8 cellular contexts compared by ENCODE assay signal in genomic region chr18:8696749-8697211, GRCh38. TPM values are rescaled to one million over a fixed set of nuclear protein-coding genes. Genes with fewer than 3 reads are reported as not detected.
A peak's percentile ranks its signal among the peaks of the same experiment; 100 is the strongest.
DNase-seq lines count a peak whose midpoint lies in the region; ATAC-seq and TF ChIP-seq lines count a peak whose summit lies in the region.

No MANE protein-coding gene starts in this region.

- peaks cover 26% of the 10 kb centered on the region for H3K27me3 Mint-ChIP-seq in activated T-cell treated with anti-CD3 and anti-CD28 coated beads, Interleukin-2, amount 50 U/mL, for 24 hours

- no peak overlapping the region for H3K4me3 Mint-ChIP-seq in activated T-cell treated with anti-CD3 and anti-CD28 coated beads, Interleukin-2, amount 50 U/mL, for 24 hours

- no peak overlapping the region for H3K4me2 ChIP-seq in fibroblast of lung (ENCODE audit: extremely low read depth, insufficient read depth, low read length)

- no peak overlapping the region for H2AFZ ChIP-seq in fibroblast of lung (ENCODE audit: low read length)

- H4K20me1 ChIP-seq in fibroblast of lung (ENCODE audit: control insufficient read depth, extremely low read depth, insufficient read depth, low read length), result no peaks in the 10 kb centered on the region

- H3K9me3 ChIP-seq in fibroblast of lung (ENCODE audit: control insufficient read depth, insufficient read depth, low read depth, low read length) (no peaks in the 10 kb centered on the region), neutrophil (no peaks in the 10 kb centered on the region), thyroid gland (no peaks in the 10 kb centered on the region)

- no peak overlapping the region for H3K27ac ChIP-seq in fibroblast of lung (ENCODE audit: insufficient read depth, low read length)
- no peak overlapping the region for H3K27ac ChIP-seq in neutrophil
- H3K27ac ChIP-seq in thyroid gland, result no peak overlapping the region

- H3K4me1 ChIP-seq in fibroblast of lung (ENCODE audit: control insufficient read depth, extremely low read depth, insufficient read depth, low read length) (peaks cover 8% of the 10 kb centered on the region), neutrophil (ENCODE audit: control insufficient read depth in 1 of 2, insufficient read depth in 1 of 2, low read depth in 1 of 2, low read length in 1 of 2) (no peaks in the 10 kb centered on the region), thyroid gland (no peaks in the 10 kb centered on the region)

- H3K27ac Mint-ChIP-seq in activated T-cell treated with anti-CD3 and anti-CD28 coated beads, Interleukin-2, amount 50 U/mL, for 24 hours, result no peak overlapping the region

- TF ChIP-seq CTCF in fibroblast of lung (conservative IDR thresholded peaks at IDR 0.05 in 1 of 2, IDR thresholded peaks at IDR 0.05 in 1 of 2; ENCODE audit: low read depth in 1 of 2, low read length in 2 of 2), result peak; percentile 92 to 93
- TF ChIP-seq CTCF in neutrophil (IDR thresholded peaks at IDR 0.05), result peak; percentile 90
- TF ChIP-seq CTCF in thyroid gland (IDR thresholded peaks at IDR 0.05), result peak; percentile 67 to 89 (median 78)

- no peaks in the 10 kb centered on the region for H3K36me3 Mint-ChIP-seq in activated T-cell treated with anti-CD3 and anti-CD28 coated beads, Interleukin-2, amount 50 U/mL, for 24 hours (ENCODE audit: low read depth)

- H3K4me1 Mint-ChIP-seq in activated T-cell treated with anti-CD3 and anti-CD28 coated beads, Interleukin-2, amount 50 U/mL, for 24 hours (ENCODE audit: low read depth), result no peaks in the 10 kb centered on the region

- DNase-seq in DMS79 treated with DMSO at 0.1 percent for 48 hours (lab: John Stamatoyannopoulos, UW), result peak; percentile 42
- DNase-seq in DMS79 (lab: John Stamatoyannopoulos, UW), result no peak
- peak; percentile 10 for DNase-seq in OCI-M2 (lab: John Stamatoyannopoulos, UW; ENCODE audit: unreplicated experiment)
- DNase-seq in activated T-cell treated with anti-CD3 and anti-CD28 coated beads, Interleukin-2, amount 50 U/mL, for 24 hours, result peak; percentile 86
- peak; percentile 36 to 60 for DNase-seq in fibroblast of lung (ENCODE audit: low read depth in 2 of 2)
- peak; percentile 72 to 78 for DNase-seq in thyroid gland

- H3K36me3 ChIP-seq in fibroblast of lung (ENCODE audit: control insufficient read depth, insufficient read depth, low read length) (no peaks in the 10 kb centered on the region), neutrophil (no peaks in the 10 kb centered on the region), thyroid gland (no peaks in the 10 kb centered on the region)

- peak; percentile 41 for ATAC-seq in HG03565 (IDR thresholded peaks at IDR 0.05; ENCODE audit: unreplicated experiment)

- H3K4me3 ChIP-seq in fibroblast of lung (replicated peaks in 1 of 4; ENCODE audit: control extremely low read depth in 1 of 4, insufficient read depth in 1 of 4, low read depth in 3 of 4, low read length in 4 of 4), result no peak overlapping the region
- H3K4me3 ChIP-seq in neutrophil (ENCODE audit: low read depth in 1 of 2, low read length in 1 of 2), result no peak overlapping the region
- no peak overlapping the region for H3K4me3 ChIP-seq in thyroid gland (replicated peaks in 1 of 3)

- no peaks in the 10 kb centered on the region for H3K9me3 Mint-ChIP-seq in activated T-cell treated with anti-CD3 and anti-CD28 coated beads, Interleukin-2, amount 50 U/mL, for 24 hours

- intact Hi-C loops in thyroid gland (cut with DNase I), result no loop called here

- H3K9ac ChIP-seq in fibroblast of lung (ENCODE audit: insufficient read depth, low read length), result no peak overlapping the region

- H3K79me2 ChIP-seq in fibroblast of lung (ENCODE audit: control insufficient read depth, insufficient read depth, low read length), result no peaks in the 10 kb centered on the region

- H3K27me3 ChIP-seq in fibroblast of lung (ENCODE audit: control insufficient read depth, insufficient read depth, low read length) (no peaks in the 10 kb centered on the region), neutrophil (peaks cover 32% of the 10 kb centered on the region), thyroid gland (no peaks in the 10 kb centered on the region)

- WGBS in thyroid gland, 2 donors, result 0 to 1% methylated on average over 5 of the region's 5 CpGs

- TF ChIP-seq POLR2A in thyroid gland (IDR thresholded peaks at IDR 0.05), result no peak

RNA-seq across cellular contexts. Expression of gene MTCL1, which starts 8.6 kb away (rescaled TPM):
- total RNA-seq in fibroblast of lung (38.0 and 56.0 TPM in 2 replicates), thyroid gland (1 to 10 TPM; 2.0 to 3.2 (median 2.5) TPM)
- polyA plus RNA-seq in fibroblast of lung, result 31.0 and 35.0 TPM in 2 replicates
- polyA plus RNA-seq in fibroblast of lung (2012), result 26.9 and 35.7 TPM in 2 replicates
- 30.9 and 31.1 TPM in 2 replicates for polyA minus RNA-seq in fibroblast of lung (ENCODE audit: low replicate concordance)
